ENCODE assay signal across 8 cellular contexts in genomic region chr13:113208424-113209335, GRCh38. TPM values are rescaled to one million over a fixed set of nuclear protein-coding genes. Genes with fewer than 3 reads are reported as not detected.
DNase-seq lines count a peak whose midpoint lies in the region; ATAC-seq, FAIRE-seq and TF ChIP-seq lines count a peak whose summit lies in the region.

PCID2 (minus strand) TSS chr13:113208669; CDS start chr13:113208634, 35 bp downstream.

- peak within 1 kb of the TSS; percentile 96 for H3K27ac Mint-ChIP-seq in progenitor cell of endocrine pancreas

- H3K4me3 Mint-ChIP-seq in progenitor cell of endocrine pancreas (ENCODE audit: low read depth): peak within 1 kb of the TSS; percentile 89

- TF ChIP-seq POLR2A in GM12891 (IDR thresholded peaks at IDR 0.05; ENCODE audit: low read depth, low read length) (peak; percentile 90), adrenal gland (IDR thresholded peaks at IDR 0.05) (peak; percentile 84 to 87)

- peaks cover 11% of the 10 kb centered on the region for H3K36me3 Mint-ChIP-seq in progenitor cell of endocrine pancreas (ENCODE audit: insufficient read depth)

- 0 to 2% (median 0%) methylated on average over 3 to 101 of the region's 102 CpGs for WGBS in adrenal gland, 4 donors
- WGBS in heart right ventricle, 2 donors: 0% methylated on average over 98 to 100 of the region's 102 CpGs

- H3K9me3 Mint-ChIP-seq in progenitor cell of endocrine pancreas (ENCODE audit: low read depth): no peaks in the 10 kb centered on the region

- intact Hi-C loops in adrenal gland (cut with DNase I): no loop called here
- intact Hi-C loops in heart right ventricle (cut with DNase I): no loop called here
- intact Hi-C loops in upper lobe of right lung (cut with DNase I): no loop called here

- H3K9me3 ChIP-seq in adrenal gland (replicated peaks in 1 of 3) (no peaks in the 10 kb centered on the region), heart right ventricle (no peaks in the 10 kb centered on the region), upper lobe of right lung (no peaks in the 10 kb centered on the region)

- H3K4me1 Mint-ChIP-seq in progenitor cell of endocrine pancreas (ENCODE audit: low read depth): peaks cover 18% of the 10 kb centered on the region

- H3K27me3 ChIP-seq in adrenal gland (no peaks in the 10 kb centered on the region), heart right ventricle (no peaks in the 10 kb centered on the region), upper lobe of right lung (no peaks in the 10 kb centered on the region)

- H3K27me3 Mint-ChIP-seq in progenitor cell of endocrine pancreas: no peaks in the 10 kb centered on the region

- DNase-seq in GM12891 (ENCODE audit: insufficient read length, low spot score): peak; percentile 88
- DNase-seq in NCI-H1417 treated with DMSO at 0.1 percent for 48 hours (lab: John Stamatoyannopoulos, UW): peak; percentile 69
- peak; percentile 78 to 92 (median 87) for DNase-seq in T-helper 1 cell
- peak; percentile 84 to 92 (median 88) for DNase-seq in adrenal gland
- DNase-seq in heart right ventricle: peak; percentile 87 to 88
- peak; percentile 84 for DNase-seq in progenitor cell of endocrine pancreas (ENCODE audit: low spot score, unreplicated experiment)
- peak; percentile 95 for DNase-seq in upper lobe of right lung

- peak; percentile 97 for FAIRE-seq in GM12891 (lab: Jason Lieb, UNC)

- ATAC-seq in HG02759 (IDR thresholded peaks at IDR 0.05; ENCODE audit: unreplicated experiment) (peak; percentile 80), heart right ventricle (peak; percentile 86 to 93 (median 89)), upper lobe of right lung (peak; percentile 93)

- TF ChIP-seq CTCF in adrenal gland (IDR thresholded peaks at IDR 0.05) (no peak), heart right ventricle (IDR thresholded peaks at IDR 0.05) (peak in 1 of 9 donors; percentile 21), progenitor cell of endocrine pancreas (IDR thresholded peaks at IDR 0.05; ENCODE audit: unreplicated experiment) (peak; percentile 5), upper lobe of right lung (IDR thresholded peaks at IDR 0.05) (no peak)

- H3K4me3 ChIP-seq in adrenal gland: peak within 1 kb of the TSS; percentile 87 to 95 (median 88)
- H3K4me3 ChIP-seq in heart right ventricle: peak within 1 kb of the TSS; percentile 71 to 98 (median 88)
- H3K4me3 ChIP-seq in upper lobe of right lung: peak within 1 kb of the TSS; percentile 97

- peaks cover 0 to 10% of the 10 kb centered on the region in 2 donors for H3K36me3 ChIP-seq in adrenal gland (replicated peaks in 1 of 2)
- peaks cover 0 to 46% (median 0%) of the 10 kb centered on the region in 9 donors for H3K36me3 ChIP-seq in heart right ventricle
- H3K36me3 ChIP-seq in upper lobe of right lung: peaks cover 24% of the 10 kb centered on the region

- H3K27ac ChIP-seq in adrenal gland (peak within 1 kb of the TSS; percentile 89 to 99 (median 98)), heart right ventricle (peak within 1 kb of the TSS; percentile 93 to 100 (median 99)), upper lobe of right lung (peak within 1 kb of the TSS; percentile 98)

- H3K4me1 ChIP-seq in adrenal gland (replicated peaks in 1 of 2): peaks cover 9 to 51% of the 10 kb centered on the region in 2 donors
- H3K4me1 ChIP-seq in heart right ventricle: peaks cover 10 to 82% (median 77%) of the 10 kb centered on the region in 9 donors
- H3K4me1 ChIP-seq in upper lobe of right lung: peaks cover 42% of the 10 kb centered on the region

TF ChIP-seq in GM12891, 5 proteins besides CTCF, POLR2A, EP300 and RAD21:
- TF ChIP-seq POU2F2 (IDR thresholded peaks at IDR 0.05; ENCODE audit: low read depth, low read length) (peak; percentile 90), PAX5 (IDR thresholded peaks at IDR 0.05; ENCODE audit: insufficient read depth, low read length, severe bottlenecking) (peak; percentile 52), TAF1 (IDR thresholded peaks at IDR 0.05; ENCODE audit: low read depth, low read length) (peak; percentile 94), SPI1 (IDR thresholded peaks at IDR 0.05; ENCODE audit: low read depth, low read length) (no peak), POLR2AphosphoS5 (IDR thresholded peaks at IDR 0.05; ENCODE audit: low read depth, low read length) (peak; percentile 90)
TF ChIP-seq in GM12891: peak in this region for 4.

RNA-seq across cellular contexts. Expression of gene PCID2, which starts in this region (rescaled TPM):
- 33.9 TPM for polyA plus RNA-seq in GM12891 (2012; ENCODE audit: low read depth, missing spikeins)
- total RNA-seq in adrenal gland: 10 to 100 TPM; 26.4 to 72.9 (median 43.5) TPM
- polyA plus RNA-seq in adrenal gland: 10 to 100 TPM; 44.8 to 49.6 (median 47.2) TPM
- 10 to 100 TPM; 42.3 to 74.0 (median 47.3) TPM for total RNA-seq in heart right ventricle
- polyA plus RNA-seq in heart right ventricle: 10 to 100 TPM; 38.9 to 60.1 TPM
- total RNA-seq in progenitor cell of endocrine pancreas: 52.1 and 58.7 TPM in 2 replicates
- 41.5 TPM for total RNA-seq in upper lobe of right lung

Comparison
In these comparisons a context has a peak if more than half of its experiments do, and no peak if none do; other contexts are left out.
1. Peak in every context shown above with its lines: DNase-seq, ATAC-seq, H3K4me3 ChIP-seq and H3K27ac ChIP-seq.